ENCODE assay signal across 8 cellular contexts in the genomic region with DNA sequence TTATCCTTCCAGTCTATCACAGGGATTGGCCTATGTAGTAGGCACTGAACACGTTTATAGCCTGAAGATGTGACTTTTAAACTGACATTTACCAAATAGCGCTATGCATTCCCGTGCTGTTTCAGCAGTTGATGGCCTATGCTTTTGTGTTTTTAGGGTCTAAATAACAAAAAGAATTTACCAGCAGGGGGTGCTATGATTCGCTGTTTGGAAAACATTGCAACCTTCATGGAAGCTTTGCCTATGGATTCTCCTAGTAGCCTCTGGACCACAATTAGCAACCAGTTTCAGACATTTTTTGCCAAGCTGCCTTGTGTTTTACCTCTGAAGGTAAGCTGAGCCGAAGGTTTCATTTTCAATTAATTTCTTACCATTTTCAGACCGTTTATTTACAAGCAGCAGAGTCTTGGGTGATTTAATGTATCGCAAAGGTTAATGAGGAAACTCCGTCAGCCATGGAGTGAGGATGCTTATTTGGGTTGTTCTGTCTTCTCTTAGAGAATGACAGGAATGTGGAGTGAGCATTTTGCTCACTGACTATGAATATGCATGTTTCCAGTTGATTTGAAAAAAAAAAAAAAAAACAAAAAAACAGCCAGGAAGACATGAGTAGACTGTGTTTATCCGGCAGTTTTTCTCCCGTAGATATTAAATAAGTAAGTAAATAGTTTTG.
DNase-seq lines count a peak whose midpoint lies in the region; ATAC-seq and TF ChIP-seq lines count a peak whose summit lies in the region.

No MANE protein-coding gene starts in this region.

- DNase-seq in heart left ventricle (no peak), cardiac septum (ENCODE audit: low spot score) (no peak), NCI-H1092 treated with DMSO at 0.1 percent for 48 hours (lab: John Stamatoyannopoulos, UW) (peak; percentile 49), left ventricle myocardium superior (no peak), stromal cell of bone marrow (ENCODE audit: low read depth) (peak; percentile 22)
- no peak for DNase-seq in stimulated activated naive CD4-positive, alpha-beta T cell treated with Interleukin-2 at 50 U/mL for 16 hours (lab: John Stamatoyannopoulos, UW)

- H3K9me3 ChIP-seq in heart left ventricle = peaks cover 0 to 4% (median 0%) of the 10 kb centered on the region in 12 donors

- peaks cover 0 to 4% (median 0%) of the 10 kb centered on the region in 9 donors for H3K27me3 ChIP-seq in heart left ventricle

- WGBS in heart left ventricle, 4 donors = 40 to 45% (median 42%) methylated on average over 10 of the region's 10 CpGs

- H3K27ac ChIP-seq in heart left ventricle (no peak overlapping the region), VCaP (no peak overlapping the region)

- no peak overlapping the region for H3K4me3 ChIP-seq in heart left ventricle

- peaks cover 0 to 5% (median 0%) of the 10 kb centered on the region in 12 donors for H3K4me1 ChIP-seq in heart left ventricle

- TF ChIP-seq CTCF in heart left ventricle (IDR thresholded peaks at IDR 0.05) (peak; percentile 37 to 69 (median 51)), VCaP (conservative IDR thresholded peaks at IDR 0.05) (peak; percentile 72)

- no peaks in the 10 kb centered on the region for H3K36me3 ChIP-seq in heart left ventricle

- TF ChIP-seq POLR2A in heart left ventricle (IDR thresholded peaks at IDR 0.05) = no peak

- ATAC-seq in heart left ventricle (peak in 2 of 4 donors; percentile 41 to 42), left ventricle myocardium superior (peak; percentile 46), GM19397 (IDR thresholded peaks at IDR 0.05; ENCODE audit: unreplicated experiment) (no peak)

- intact Hi-C loops in heart left ventricle (cut with DNase I) = loop anchor here (1.0 to 10.0 kb wide), 8 partner anchors 134 to 350 kb away; partner anchors contain the start of genes PRIMA1 (in 3 of the 10) and CCDC197 (in 1 of the 10)
- intact Hi-C loops in cardiac septum (cut with DNase I) = loop anchor here (2.0 kb wide), 1 partner anchor 134 kb away; the partner anchor contains the start of gene PRIMA1
- intact Hi-C loops in left ventricle myocardium superior (cut with micrococcal nuclease) = loop anchor here (5.0 kb wide), 1 partner anchor 237 kb away; no protein-coding TSS in a partner anchor

Comparison
In these comparisons a context has a peak if more than half of its experiments do, and no peak if none do; other contexts are left out.
1. DNase-seq: peak in NCI-H1092 treated with DMSO at 0.1 percent for 48 hours (single experiment) and stromal cell of bone marrow (single experiment); none in heart left ventricle (0 of 5), cardiac septum (single experiment), left ventricle myocardium superior (single experiment) and stimulated activated naive CD4-positive, alpha-beta T cell treated with Interleukin-2 at 50 U/mL for 16 hours (single experiment).